22 cellular contexts compared by ENCODE assay signal in genomic region chr9:91483835-91484234, GRCh38.
A peak's percentile ranks its signal among the peaks of the same experiment; 100 is the strongest.
DNase-seq lines count a peak whose midpoint lies in the region; ATAC-seq and TF ChIP-seq lines count a peak whose summit lies in the region.
"Had no signal": no experiment of that assay in that cellular context is flagged by ENCODE, and none has a peak within 500 bp of the region (broad histone marks: within the 10 kb centered on the region; RNA-seq: fewer than 3 reads in every experiment).

No MANE protein-coding gene starts in this region.

- H3K27ac Mint-ChIP-seq in activated CD4-positive, alpha-beta T cell treated with anti-CD3 and anti-CD28 coated beads, Interleukin-2, amount 10 ng/mL, durations not matched to agents 24 days and 14 days, result no peak overlapping the region
- H3K27ac Mint-ChIP-seq in activated CD4-positive, alpha-beta T cell treated with anti-CD3 and anti-CD28 coated beads, Interleukin-2, amount 10 ng/mL, durations not matched to agents 7 days and 5 days, result no peak overlapping the region
- H3K27ac Mint-ChIP-seq: activated CD4-positive, alpha-beta memory T cell treated with anti-CD3 and anti-CD28 coated beads for 36 hours; activated T-cell treated with anti-CD3 and anti-CD28 coated beads, Interleukin-2, amount 50 U/mL, for 24 hours; stimulated activated memory B cell treated with anti-CD40 and anti-IgM and Interleukin-4, amounts not matched to agents 10 μg/mL and 1 μg/mL and 100 μg/mL, for 72 hours; T-helper 17 cell had no signal

- H3K4me1 Mint-ChIP-seq in activated CD4-positive, alpha-beta T cell treated with anti-CD3 and anti-CD28 coated beads, Interleukin-2, amount 10 ng/mL, durations not matched to agents 24 days and 14 days, result no peaks in the 10 kb centered on the region
- no peaks in the 10 kb centered on the region for H3K4me1 Mint-ChIP-seq in activated CD4-positive, alpha-beta T cell treated with anti-CD3 and anti-CD28 coated beads, Interleukin-2, amount 10 ng/mL, durations not matched to agents 7 days and 5 days
- H3K4me1 Mint-ChIP-seq: neural crest cell; stimulated activated memory B cell treated with anti-CD40 and anti-IgM and Interleukin-4, amounts not matched to agents 10 μg/mL and 1 μg/mL and 100 μg/mL, for 72 hours; T-helper 17 cell had no signal

- H3K36me3 Mint-ChIP-seq in activated CD4-positive, alpha-beta T cell treated with anti-CD3 and anti-CD28 coated beads, Interleukin-2, amount 10 ng/mL, durations not matched to agents 24 days and 14 days (ENCODE audit: low read depth), result no peaks in the 10 kb centered on the region
- H3K36me3 Mint-ChIP-seq in activated CD4-positive, alpha-beta T cell treated with anti-CD3 and anti-CD28 coated beads, Interleukin-2, amount 10 ng/mL, durations not matched to agents 7 days and 5 days (ENCODE audit: low read depth), result no peaks in the 10 kb centered on the region
- H3K36me3 Mint-ChIP-seq: activated CD4-positive, alpha-beta memory T cell treated with anti-CD3 and anti-CD28 coated beads for 36 hours; stimulated activated memory B cell treated with anti-CD40 and anti-IgM and Interleukin-4, amounts not matched to agents 10 μg/mL and 1 μg/mL and 100 μg/mL, for 72 hours had no signal

- H3K4me3 Mint-ChIP-seq in activated CD4-positive, alpha-beta T cell treated with anti-CD3 and anti-CD28 coated beads, Interleukin-2, amount 10 ng/mL, durations not matched to agents 24 days and 14 days, result no peak overlapping the region
- no peak overlapping the region for H3K4me3 Mint-ChIP-seq in activated CD4-positive, alpha-beta T cell treated with anti-CD3 and anti-CD28 coated beads, Interleukin-2, amount 10 ng/mL, durations not matched to agents 7 days and 5 days
- H3K4me3 Mint-ChIP-seq: activated CD4-positive, alpha-beta memory T cell treated with anti-CD3 and anti-CD28 coated beads for 36 hours; activated T-cell treated with anti-CD3 and anti-CD28 coated beads, Interleukin-2, amount 50 U/mL, for 24 hours; neural crest cell; stimulated activated memory B cell treated with anti-CD40 and anti-IgM and Interleukin-4, amounts not matched to agents 10 μg/mL and 1 μg/mL and 100 μg/mL, for 72 hours; T-helper 17 cell had no signal

- intact Hi-C loops in activated CD4-positive, alpha-beta T cell treated with anti-CD3 and anti-CD28 coated beads, Interleukin-2, amount 10 ng/mL, durations not matched to agents 24 days and 14 days (cut with micrococcal nuclease), result no loop called here
- intact Hi-C loops in heart right ventricle (cut with DNase I), result loop anchor here in 1 of 10 donors (5.0 kb wide), 1 partner anchor 57 kb away; no protein-coding TSS in a partner anchor
- intact Hi-C loops in aorta (cut with DNase I), result loop anchor here (2.0 to 5.0 kb wide), 4 partner anchors 57 to 367 kb away; no protein-coding TSS in a partner anchor

- H3K36me3 ChIP-seq in heart right ventricle (no peaks in the 10 kb centered on the region), rectal smooth muscle tissue (ENCODE audit: control insufficient read depth, insufficient read depth, low read length) (no peaks in the 10 kb centered on the region), aorta (ENCODE audit: control insufficient read depth in 1 of 2, insufficient read depth in 2 of 2, low read length in 1 of 2) (no peaks in the 10 kb centered on the region)
- H3K36me3 ChIP-seq: upper lobe of left lung, WERI-Rb-1 had no signal

- H3K4me3 ChIP-seq in heart right ventricle (peak overlapping the region in 4 of 10 donors; percentile 14 to 28 (median 24)), rectal smooth muscle tissue (ENCODE audit: low read length) (no peak overlapping the region), aorta (ENCODE audit: low read length in 2 of 2) (no peak overlapping the region)
- H3K4me3 ChIP-seq: upper lobe of left lung had no signal

- H3K9ac ChIP-seq in rectal smooth muscle tissue (ENCODE audit: low read length), result no peak overlapping the region

- peak overlapping the region; percentile 61 to 95 (median 86) for H3K27ac ChIP-seq in heart right ventricle
- peak overlapping the region; percentile 83 for H3K27ac ChIP-seq in rectal smooth muscle tissue (ENCODE audit: low read depth, low read length)
- peak overlapping the region; percentile 15 to 82 for H3K27ac ChIP-seq in aorta (ENCODE audit: low read depth in 1 of 2, low read length in 2 of 2)
- H3K27ac ChIP-seq: epithelial cell of prostate, WERI-Rb-1 had no signal

- H3K4me1 ChIP-seq in heart right ventricle (peaks cover 0 to 37% (median 7%) of the 10 kb centered on the region in 9 donors), rectal smooth muscle tissue (ENCODE audit: control insufficient read depth, insufficient read depth, low read length) (peaks cover 14% of the 10 kb centered on the region), aorta (ENCODE audit: control insufficient read depth in 1 of 2, insufficient read depth in 2 of 2, low read length in 2 of 2) (peaks cover 0 to 4% of the 10 kb centered on the region in 2 donors)

- H3K27me3 ChIP-seq in heart right ventricle (peaks cover 0 to 4% (median 0%) of the 10 kb centered on the region in 7 donors), rectal smooth muscle tissue (ENCODE audit: control insufficient read depth, insufficient read depth, low read length) (no peaks in the 10 kb centered on the region), aorta (ENCODE audit: control insufficient read depth in 1 of 2, insufficient read depth in 2 of 2, low read length in 1 of 2) (no peaks in the 10 kb centered on the region)
- H3K27me3 ChIP-seq: upper lobe of left lung had no signal

- H3K9me3 ChIP-seq in heart right ventricle (no peaks in the 10 kb centered on the region), aorta (ENCODE audit: control insufficient read depth, low read length) (no peaks in the 10 kb centered on the region)
- H3K9me3 ChIP-seq: upper lobe of left lung had no signal

- H3K9me3 Mint-ChIP-seq in activated CD4-positive, alpha-beta T cell treated with anti-CD3 and anti-CD28 coated beads, Interleukin-2, amount 10 ng/mL, durations not matched to agents 24 days and 14 days, result no peaks in the 10 kb centered on the region
- H3K9me3 Mint-ChIP-seq in activated CD4-positive, alpha-beta T cell treated with anti-CD3 and anti-CD28 coated beads, Interleukin-2, amount 10 ng/mL, durations not matched to agents 7 days and 5 days, result no peaks in the 10 kb centered on the region
- H3K9me3 Mint-ChIP-seq: activated CD4-positive, alpha-beta memory T cell treated with anti-CD3 and anti-CD28 coated beads for 36 hours; activated T-cell treated with anti-CD3 and anti-CD28 coated beads, Interleukin-2, amount 50 U/mL, for 24 hours; neural crest cell had no signal

- TF ChIP-seq CTCF in heart right ventricle (IDR thresholded peaks at IDR 0.05), result no peak

- CTCF ChIA-PET in activated CD4-positive, alpha-beta T cell treated with anti-CD3 and anti-CD28 coated beads, Interleukin-2, amount 10 ng/mL, durations not matched to agents 7 days and 5 days (lab: Charles Lee), result no interaction called here

- ATAC-seq in heart right ventricle (peak in 6 of 8 donors; percentile 10 to 38 (median 18)), aorta (ENCODE audit: low FRiP score) (no peak), HG03342 (IDR thresholded peaks at IDR 0.05; ENCODE audit: unreplicated experiment) (no peak), HG03039 (IDR thresholded peaks at IDR 0.05; ENCODE audit: unreplicated experiment) (no peak)
- ATAC-seq: stimulated activated memory B cell treated with anti-CD40 and anti-IgM and Interleukin-4, amounts not matched to agents 10 μg/mL and 1 μg/mL and 100 μg/mL, for 72 hours; T-helper 17 cell had no signal

- 47 to 55% methylated on average over 8 of the region's 8 CpGs for WGBS in heart right ventricle, 2 donors
- 12 to 14% methylated on average over 8 of the region's 8 CpGs for WGBS in aorta, 2 donors

- POLR2A ChIA-PET in activated CD4-positive, alpha-beta T cell treated with anti-CD3 and anti-CD28 coated beads, Interleukin-2, amount 10 ng/mL, durations not matched to agents 7 days and 5 days (lab: Charles Lee), result no interaction called here

- H3K27me3 Mint-ChIP-seq in activated CD4-positive, alpha-beta T cell treated with anti-CD3 and anti-CD28 coated beads, Interleukin-2, amount 10 ng/mL, durations not matched to agents 24 days and 14 days, result peaks cover 9% of the 10 kb centered on the region
- peaks cover 17% of the 10 kb centered on the region for H3K27me3 Mint-ChIP-seq in activated CD4-positive, alpha-beta T cell treated with anti-CD3 and anti-CD28 coated beads, Interleukin-2, amount 10 ng/mL, durations not matched to agents 7 days and 5 days

- DNase-seq in activated CD4-positive, alpha-beta T cell treated with anti-CD3 and anti-CD28 coated beads, Interleukin-2, amount 10 ng/mL, durations not matched to agents 24 days and 14 days, result peak; percentile 45
- no peak for DNase-seq in activated CD4-positive, alpha-beta T cell treated with anti-CD3 and anti-CD28 coated beads, Interleukin-2, amount 10 ng/mL, durations not matched to agents 7 days and 5 days
- DNase-seq in heart right ventricle, result no peak
- DNase-seq in aorta, result no peak
- DNase-seq in GM19240 (ENCODE audit: insufficient read length, low spot score), result no peak
- DNase-seq: activated CD4-positive, alpha-beta memory T cell treated with anti-CD3 and anti-CD28 coated beads for 36 hours; activated naive CD4-positive, alpha-beta T cell treated with anti-CD3 and anti-CD28 coated beads, Interleukin-2, amount 50 U/mL, for 16 hours; activated T-cell treated with anti-CD3 and anti-CD28 coated beads, Interleukin-2, amount 50 U/mL, for 24 hours; Calu3; Karpas-422; NCI-H1105; NCI-H2081 treated with DMSO at 0.1 percent for 48 hours; retina; T-helper 17 cell; upper lobe of left lung; WERI-Rb-1 had no signal

Comparison
In these comparisons a context has a peak if more than half of its experiments do, and no peak if none do; other contexts are left out.
1. ATAC-seq: peak in heart right ventricle (6 of 8); none in aorta (single experiment), HG03342 (single experiment) and HG03039 (single experiment).
2. Peak in every context shown above with its lines, with median percentiles within 50 percentile points of each other: H3K27ac ChIP-seq.